ENCODE assay signal across 9 cellular contexts in the genomic region with DNA sequence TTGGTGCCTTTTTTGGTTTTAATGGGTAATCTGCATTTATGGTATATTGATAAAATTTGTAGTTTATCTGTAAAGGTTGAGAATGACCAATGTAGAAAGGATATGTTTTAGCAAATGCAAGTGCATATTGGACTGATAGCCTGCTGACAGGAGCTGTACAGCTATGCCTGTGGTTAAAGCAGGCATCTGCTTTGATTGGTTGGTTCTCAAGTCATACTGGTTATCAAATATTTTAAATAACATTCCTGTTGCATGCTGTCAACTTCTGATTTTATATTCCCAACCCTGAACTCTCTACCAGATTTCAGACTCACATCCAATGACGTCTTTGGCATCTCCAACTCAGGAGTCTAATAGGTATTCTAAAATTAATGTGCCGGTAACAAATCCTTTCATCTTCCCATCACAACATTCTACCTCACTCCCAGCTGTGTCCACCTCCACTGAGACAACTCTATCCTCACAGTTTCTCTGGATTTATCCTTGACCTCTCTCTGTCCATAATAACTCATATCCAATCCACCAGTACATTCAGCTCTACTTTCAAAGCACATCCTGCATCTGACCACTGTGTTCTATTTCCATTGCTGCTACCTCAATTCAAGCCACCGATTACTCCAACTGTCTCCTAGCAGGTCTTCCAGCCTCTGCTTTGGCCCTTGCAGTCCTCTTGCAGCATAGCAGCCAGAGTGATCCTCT.
DNase-seq lines count a peak whose midpoint lies in the region; ATAC-seq and TF ChIP-seq lines count a peak whose summit lies in the region.
"Had no signal": no experiment of that assay in that cellular context is flagged by ENCODE, and none has a peak within 500 bp of the region (broad histone marks: within the 10 kb centered on the region; RNA-seq: fewer than 3 reads in every experiment).

No MANE protein-coding gene starts in this region.

- no peaks in the 10 kb centered on the region for H3K27me3 Mint-ChIP-seq in activated CD8-positive, alpha-beta T cell treated with anti-CD3 and anti-CD28 coated beads for 36 hours
- H3K27me3 Mint-ChIP-seq in immature natural killer cell (ENCODE audit: low read depth in 3 of 3) = peaks cover 2 to 7% (median 6%) of the 10 kb centered on the region in 3 donors

- no peak overlapping the region for H3K27ac ChIP-seq in colonic mucosa

- no peaks in the 10 kb centered on the region for H3K9me3 ChIP-seq in MG63
- H3K9me3 ChIP-seq in colonic mucosa = no peaks in the 10 kb centered on the region

- H3K4me3 ChIP-seq in AG10803 (ENCODE audit: low read length) (no peak overlapping the region), MG63 (no peak overlapping the region), colonic mucosa (no peak overlapping the region)

- DNase-seq in AG10803 (ENCODE audit: low read depth) (peak; percentile 82), immature natural killer cell (no peak), MG63 (no peak), NCI-H1048 (lab: John Stamatoyannopoulos, UW) (no peak), colonic mucosa (no peak)
- no peak for DNase-seq in activated CD8-positive, alpha-beta T cell treated with anti-CD3 and anti-CD28 coated beads for 36 hours
- DNase-seq: activated CD4-positive, alpha-beta T cell treated with anti-CD3 and anti-CD28 coated beads for 1 hour had no signal

- no peak overlapping the region for H3K9ac ChIP-seq in colonic mucosa (ENCODE audit: low read depth in 2 of 2, low read length in 2 of 2)

- intact Hi-C loops in activated CD8-positive, alpha-beta T cell treated with anti-CD3 and anti-CD28 coated beads for 36 hours (cut with micrococcal nuclease) = loop anchor here (5.0 kb wide), 3 partner anchors 69 to 126 kb away; a partner anchor contains a TSS
- intact Hi-C loops in colonic mucosa (cut with DNase I) = no loop called here

- H3K27me3 ChIP-seq in MG63 = no peaks in the 10 kb centered on the region
- no peaks in the 10 kb centered on the region for H3K27me3 ChIP-seq in colonic mucosa

- H3K36me3 Mint-ChIP-seq in activated CD8-positive, alpha-beta T cell treated with anti-CD3 and anti-CD28 coated beads for 36 hours (ENCODE audit: low read depth) = peaks cover 27% of the 10 kb centered on the region
- H3K36me3 Mint-ChIP-seq in immature natural killer cell = no peaks in the 10 kb centered on the region

- H3K27ac Mint-ChIP-seq in activated CD8-positive, alpha-beta T cell treated with anti-CD3 and anti-CD28 coated beads for 36 hours = peak overlapping the region; percentile 88
- H3K27ac Mint-ChIP-seq in immature natural killer cell = peak overlapping the region in 3 of 6 donors; percentile 18 to 89 (median 74)

- ATAC-seq in GM21381 (IDR thresholded peaks at IDR 0.05; ENCODE audit: unreplicated experiment) = peak; percentile 6
- no peak for ATAC-seq in activated CD8-positive, alpha-beta T cell treated with anti-CD3 and anti-CD28 coated beads for 36 hours
- no peak for ATAC-seq in HG02759 (IDR thresholded peaks at IDR 0.05; ENCODE audit: unreplicated experiment)

- no peaks in the 10 kb centered on the region for H3K9me3 Mint-ChIP-seq in activated CD8-positive, alpha-beta T cell treated with anti-CD3 and anti-CD28 coated beads for 36 hours
- no peaks in the 10 kb centered on the region for H3K9me3 Mint-ChIP-seq in immature natural killer cell

- no peak overlapping the region for H3K4me3 Mint-ChIP-seq in activated CD8-positive, alpha-beta T cell treated with anti-CD3 and anti-CD28 coated beads for 36 hours
- H3K4me3 Mint-ChIP-seq in immature natural killer cell = peak overlapping the region in 3 of 5 donors; percentile 2 to 76 (median 73)

- POLR2A ChIA-PET in activated CD8-positive, alpha-beta T cell treated with anti-CD3 and anti-CD28 coated beads for 36 hours (lab: Charles Lee) = interaction anchor here (0.6 kb wide), 1 partner anchor 8 kb away, joined by 3 read pairs; no protein-coding TSS in a partner anchor

- peaks cover 54% of the 10 kb centered on the region for H3K4me1 Mint-ChIP-seq in activated CD8-positive, alpha-beta T cell treated with anti-CD3 and anti-CD28 coated beads for 36 hours (ENCODE audit: low read depth)
- H3K4me1 Mint-ChIP-seq in immature natural killer cell = peaks cover 43 to 52% of the 10 kb centered on the region in 2 donors

- H3K36me3 ChIP-seq in MG63 = no peaks in the 10 kb centered on the region
- no peaks in the 10 kb centered on the region for H3K36me3 ChIP-seq in colonic mucosa

- peaks cover 8% of the 10 kb centered on the region for H3K4me1 ChIP-seq in colonic mucosa

- CTCF ChIA-PET in activated CD8-positive, alpha-beta T cell treated with anti-CD3 and anti-CD28 coated beads for 36 hours (lab: Charles Lee) = interaction anchor here (1.0 to 1.5 kb wide), 3 partner anchors 9 to 125 kb away, joined by 4 to 6 read pairs (median 4); no protein-coding TSS in a partner anchor

- TF ChIP-seq CTCF in AG10803 (conservative IDR thresholded peaks at IDR 0.05; ENCODE audit: low read length) (no peak), colonic mucosa (IDR thresholded peaks at IDR 0.05) (no peak)
- TF ChIP-seq CTCF in activated CD8-positive, alpha-beta T cell treated with anti-CD3 and anti-CD28 coated beads for 36 hours (IDR thresholded peaks at IDR 0.05) = no peak
